In genomic region chr12:31298510-31298904, GRCh38 we compare ENCODE assay signal across 15 cellular contexts. TPM values are rescaled to one million over a fixed set of nuclear protein-coding genes. Genes with fewer than 3 reads are reported as not detected.
DNase-seq lines count a peak whose midpoint lies in the region; ATAC-seq and TF ChIP-seq lines count a peak whose summit lies in the region.
"Had no signal": no experiment of that assay in that cellular context is flagged by ENCODE, and none has a peak within 500 bp of the region (broad histone marks: within the 10 kb centered on the region; RNA-seq: fewer than 3 reads in every experiment).

No MANE protein-coding gene starts in this region.

- no peak for DNase-seq in activated CD4-positive, alpha-beta T cell treated with anti-CD3 and anti-CD28 coated beads for 36 hours
- no peak for DNase-seq in activated CD4-positive, alpha-beta T cell treated with anti-CD3 and anti-CD28 coated beads, Interleukin-2, amount 10 ng/mL, durations not matched to agents 24 days and 14 days
- DNase-seq in GM23338 (ENCODE audit: low spot score) (no peak), neural progenitor cell (ENCODE audit: low spot score) (no peak), tibial nerve (ENCODE audit: low spot score in 2 of 2) (no peak), upper lobe of left lung (no peak)
- no peak for DNase-seq in stimulated activated CD4-positive, alpha-beta T cell treated with anti-CD3 and anti-CD28 coated beads, Interleukin-15, amount 100 ng/mL, for 24 hours
- DNase-seq: glutamatergic neuron, left colon, NCI-H1417, NCI-H524 treated with DMSO at 0.1 percent for 48 hours, SHP77 had no signal

- H4K20me1 ChIP-seq in GM23338 (replicated peaks; ENCODE audit: insufficient read depth) (peaks cover 88% of the 10 kb centered on the region), OCI-LY1 (ENCODE audit: insufficient read depth, low read length) (no peaks in the 10 kb centered on the region), neural progenitor cell (ENCODE audit: low read depth) (peaks cover 100% of the 10 kb centered on the region)

- WGBS in tibial nerve, 2 donors = 75 to 79% methylated on average over 2 of the region's 2 CpGs
- 79 to 96% methylated on average over 2 of the region's 2 CpGs for WGBS in upper lobe of left lung, 2 donors

- H3F3A ChIP-seq in GM23338 (replicated peaks; ENCODE audit: low read depth) (peaks cover 25% of the 10 kb centered on the region; the same call in 1 of the 2 replicates), OCI-LY1 (ENCODE audit: insufficient read depth, low read length) (no peaks in the 10 kb centered on the region), neural progenitor cell (ENCODE audit: low read depth) (peaks cover 48% of the 10 kb centered on the region)

- TF ChIP-seq CTCF in GM23338 (conservative IDR thresholded peaks at IDR 0.05; ENCODE audit: low read depth in 2 of 2) = no peak
- TF ChIP-seq CTCF in OCI-LY1 (IDR thresholded peaks at IDR 0.05; ENCODE audit: low read length) = no peak
- no peak for TF ChIP-seq CTCF in neural progenitor cell (IDR thresholded peaks at IDR 0.05)
- no peak for TF ChIP-seq CTCF in tibial nerve (IDR thresholded peaks at IDR 0.05)
- no peak for TF ChIP-seq CTCF in upper lobe of left lung (IDR thresholded peaks at IDR 0.05)

- H2AFZ ChIP-seq in GM23338 (no peak overlapping the region), OCI-LY1 (ENCODE audit: low read length) (no peak overlapping the region), neural progenitor cell (replicated peaks) (no peak overlapping the region)

- no peaks in the 10 kb centered on the region for H3K27me3 Mint-ChIP-seq in activated CD4-positive, alpha-beta T cell treated with anti-CD3 and anti-CD28 coated beads for 36 hours
- no peaks in the 10 kb centered on the region for H3K27me3 Mint-ChIP-seq in activated CD4-positive, alpha-beta T cell treated with anti-CD3 and anti-CD28 coated beads, Interleukin-2, amount 10 ng/mL, durations not matched to agents 24 days and 14 days
- H3K27me3 Mint-ChIP-seq in GM23338 (ENCODE audit: insufficient read depth, low read depth, poor library complexity) (peaks cover 3% of the 10 kb centered on the region), neural progenitor cell (ENCODE audit: insufficient read depth, low read depth) (peaks cover 2% of the 10 kb centered on the region)

- peaks cover 56% of the 10 kb centered on the region for H3K36me3 Mint-ChIP-seq in activated CD4-positive, alpha-beta T cell treated with anti-CD3 and anti-CD28 coated beads for 36 hours (ENCODE audit: low read depth)
- peaks cover 69% of the 10 kb centered on the region for H3K36me3 Mint-ChIP-seq in activated CD4-positive, alpha-beta T cell treated with anti-CD3 and anti-CD28 coated beads, Interleukin-2, amount 10 ng/mL, durations not matched to agents 24 days and 14 days (ENCODE audit: low read depth)
- H3K36me3 Mint-ChIP-seq in GM23338 (ENCODE audit: low read depth) (peaks cover 93% of the 10 kb centered on the region), neural progenitor cell (peaks cover 74% of the 10 kb centered on the region)

- H3K4me3 ChIP-seq in GM23338 (no peak overlapping the region), OCI-LY1 (ENCODE audit: low read depth, low read length, poor library complexity, severe bottlenecking) (no peak overlapping the region), neural progenitor cell (no peak overlapping the region), tibial nerve (no peak overlapping the region), upper lobe of left lung (no peak overlapping the region)

- CTCF ChIA-PET in activated CD4-positive, alpha-beta T cell treated with anti-CD3 and anti-CD28 coated beads for 36 hours (lab: Charles Lee) = interaction anchor here (1.3 to 4.3 kb wide), 2 partner anchors 8 to 27 kb away, joined by 3 to 18 read pairs; no protein-coding TSS in a partner anchor

- H3K79me2 ChIP-seq in GM23338 (replicated peaks; ENCODE audit: insufficient read depth) (peaks cover 100% of the 10 kb centered on the region), OCI-LY1 (ENCODE audit: insufficient read depth, low read length) (peaks cover 46% of the 10 kb centered on the region), neural progenitor cell (ENCODE audit: low read depth) (peaks cover 100% of the 10 kb centered on the region)

- peaks cover 28% of the 10 kb centered on the region for H3K4me1 Mint-ChIP-seq in activated CD4-positive, alpha-beta T cell treated with anti-CD3 and anti-CD28 coated beads for 36 hours
- H3K4me1 Mint-ChIP-seq in activated CD4-positive, alpha-beta T cell treated with anti-CD3 and anti-CD28 coated beads, Interleukin-2, amount 10 ng/mL, durations not matched to agents 24 days and 14 days = peaks cover 20% of the 10 kb centered on the region
- H3K4me1 Mint-ChIP-seq in GM23338 (peaks cover 34% of the 10 kb centered on the region), neural progenitor cell (peaks cover 3% of the 10 kb centered on the region)

- no peak overlapping the region for H3K4me3 Mint-ChIP-seq in activated CD4-positive, alpha-beta T cell treated with anti-CD3 and anti-CD28 coated beads for 36 hours
- no peak overlapping the region for H3K4me3 Mint-ChIP-seq in activated CD4-positive, alpha-beta T cell treated with anti-CD3 and anti-CD28 coated beads, Interleukin-2, amount 10 ng/mL, durations not matched to agents 24 days and 14 days
- H3K4me3 Mint-ChIP-seq in GM23338 (no peak overlapping the region), neural progenitor cell (no peak overlapping the region)
- H3K4me3 Mint-ChIP-seq: neural crest cell had no signal

- H3K27ac ChIP-seq in GM23338 (ENCODE audit: low read depth) (peak overlapping the region; percentile 75), OCI-LY1 (ENCODE audit: low read depth, low read length, poor library complexity, severe bottlenecking) (peak overlapping the region; percentile 10), neural progenitor cell (peak overlapping the region; percentile 51), tibial nerve (no peak overlapping the region), upper lobe of left lung (no peak overlapping the region)
- H3K27ac ChIP-seq: 22Rv1 had no signal

- TF ChIP-seq POLR2A in tibial nerve (IDR thresholded peaks at IDR 0.05) (no peak), upper lobe of left lung (IDR thresholded peaks at IDR 0.05) (no peak)

- H3K27ac Mint-ChIP-seq in activated CD4-positive, alpha-beta T cell treated with anti-CD3 and anti-CD28 coated beads for 36 hours = peak overlapping the region; percentile 83
- H3K27ac Mint-ChIP-seq in activated CD4-positive, alpha-beta T cell treated with anti-CD3 and anti-CD28 coated beads, Interleukin-2, amount 10 ng/mL, durations not matched to agents 24 days and 14 days = no peak overlapping the region
- H3K27ac Mint-ChIP-seq in GM23338 (0 out of 2 replicates have a peak overlapping the region, but pooled peaks have one; percentile 53), neural progenitor cell (no peak overlapping the region)

- no peaks in the 10 kb centered on the region for H3K9me2 ChIP-seq in GM23338 (ENCODE audit: insufficient read depth)
- H3K9me2 ChIP-seq in OCI-LY1 (ENCODE audit: low read depth, low read length) = no peaks in the 10 kb centered on the region

- no peak overlapping the region for H3K4me2 ChIP-seq in GM23338
- H3K4me2 ChIP-seq in OCI-LY1 (ENCODE audit: low read length) = no peak overlapping the region; the same call in 1 of the 2 replicates
- no peak overlapping the region for H3K4me2 ChIP-seq in neural progenitor cell

- POLR2A ChIA-PET in activated CD4-positive, alpha-beta T cell treated with anti-CD3 and anti-CD28 coated beads for 36 hours (lab: Charles Lee) = no interaction called here

- H3K9ac ChIP-seq in OCI-LY1 (ENCODE audit: low read length) (no peak overlapping the region), neural progenitor cell (no peak overlapping the region)

- H3K27me3 ChIP-seq in GM23338 (ENCODE audit: insufficient read depth) (no peaks in the 10 kb centered on the region), OCI-LY1 (ENCODE audit: insufficient read depth, low read length) (no peaks in the 10 kb centered on the region), neural progenitor cell (no peaks in the 10 kb centered on the region), tibial nerve (no peaks in the 10 kb centered on the region), upper lobe of left lung (no peaks in the 10 kb centered on the region)

- no peaks in the 10 kb centered on the region for H3K9me3 Mint-ChIP-seq in activated CD4-positive, alpha-beta T cell treated with anti-CD3 and anti-CD28 coated beads for 36 hours (ENCODE audit: low read depth)
- no peaks in the 10 kb centered on the region for H3K9me3 Mint-ChIP-seq in activated CD4-positive, alpha-beta T cell treated with anti-CD3 and anti-CD28 coated beads, Interleukin-2, amount 10 ng/mL, durations not matched to agents 24 days and 14 days
- H3K9me3 Mint-ChIP-seq in GM23338 (no peaks in the 10 kb centered on the region), neural progenitor cell (peaks cover 38% of the 10 kb centered on the region)
- H3K9me3 Mint-ChIP-seq: neural crest cell had no signal

- H3K4me1 ChIP-seq in GM23338 (ENCODE audit: insufficient read depth) (peaks cover 45% of the 10 kb centered on the region), OCI-LY1 (ENCODE audit: insufficient read depth, low read length, severe bottlenecking) (peaks cover 25% of the 10 kb centered on the region), neural progenitor cell (peaks cover 17% of the 10 kb centered on the region), tibial nerve (no peaks in the 10 kb centered on the region), upper lobe of left lung (no peaks in the 10 kb centered on the region)

- TF ChIP-seq EP300 in tibial nerve (IDR thresholded peaks at IDR 0.05) = no peak
- TF ChIP-seq EP300 in upper lobe of left lung (IDR thresholded peaks at IDR 0.05) = no peak

- no peak for ATAC-seq in activated CD4-positive, alpha-beta T cell treated with anti-CD3 and anti-CD28 coated beads for 36 hours
- no peak for ATAC-seq in GM23338
- ATAC-seq in upper lobe of left lung (ENCODE audit: low FRiP score in 2 of 2) = no peak
- ATAC-seq: left colon had no signal

- intact Hi-C loops in activated CD4-positive, alpha-beta T cell treated with anti-CD3 and anti-CD28 coated beads for 36 hours (cut with DNase I, micrococcal nuclease) = no loop called here
- intact Hi-C loops in activated CD4-positive, alpha-beta T cell treated with anti-CD3 and anti-CD28 coated beads, Interleukin-2, amount 10 ng/mL, durations not matched to agents 24 days and 14 days (cut with micrococcal nuclease) = no loop called here

- H3K9me3 ChIP-seq in OCI-LY1 (ENCODE audit: low read length) (no peaks in the 10 kb centered on the region), neural progenitor cell (ENCODE audit: low read depth) (no peaks in the 10 kb centered on the region), tibial nerve (no peaks in the 10 kb centered on the region), upper lobe of left lung (no peaks in the 10 kb centered on the region)

- H3K36me3 ChIP-seq in GM23338 (ENCODE audit: insufficient read depth) (peaks cover 65% of the 10 kb centered on the region), OCI-LY1 (ENCODE audit: insufficient read depth, low read length) (peaks cover 89% of the 10 kb centered on the region), neural progenitor cell (peaks cover 52% of the 10 kb centered on the region), tibial nerve (peaks cover 0 to 49% (median 0%) of the 10 kb centered on the region in 3 donors), upper lobe of left lung (peaks cover 0 to 50% (median 18%) of the 10 kb centered on the region in 4 donors)

RNA-seq across cellular contexts. Expression of gene SINHCAF, which starts 27.4 kb away (rescaled TPM):
- total RNA-seq in activated CD4-positive, alpha-beta T cell treated with anti-CD3 and anti-CD28 coated beads for 36 hours = 100 to 1,000 TPM; 187 to 211 TPM
- 261 and 277 TPM in 2 replicates for total RNA-seq in activated CD4-positive, alpha-beta T cell treated with anti-CD3 and anti-CD28 coated beads, Interleukin-2, amount 10 ng/mL, durations not matched to agents 24 days and 14 days
- 569 and 581 TPM in 2 replicates for total RNA-seq in GM23338 (2014; rRNA removed; shearing (Covaris generic))
- polyA plus RNA-seq in GM23338 (2016; fragmentation: Nextera tagmentation; extraction: Ambion mirVana) = 651 and 686 TPM in 2 replicates
- total RNA-seq in neural progenitor cell (ENCODE audit: low replicate concordance) (432 and 1,260 TPM in 2 replicates), tibial nerve (10 to 100 TPM in 2 of 4 donors, 1 to 10 TPM in 2; 7.5 to 18.6 (median 10.5) TPM), upper lobe of left lung (10 to 100 TPM; 26.2 to 96.9 (median 42.0) TPM)

Comparison
In these comparisons a context has a peak if more than half of its experiments do, and no peak if none do; other contexts are left out.
1. H3K27ac Mint-ChIP-seq: peak in activated CD4-positive, alpha-beta T cell treated with anti-CD3 and anti-CD28 coated beads for 36 hours (single experiment) and GM23338 (single experiment); none in activated CD4-positive, alpha-beta T cell treated with anti-CD3 and anti-CD28 coated beads, Interleukin-2, amount 10 ng/mL, durations not matched to agents 24 days and 14 days (single experiment) and neural progenitor cell (single experiment).
2. H3K27ac ChIP-seq: peak in GM23338 (single experiment), OCI-LY1 (single experiment) and neural progenitor cell (single experiment); none in tibial nerve (0 of 4) and upper lobe of left lung (0 of 4).